Comparison of ENCODE assay signal across 9 cellular contexts in the genomic region with DNA sequence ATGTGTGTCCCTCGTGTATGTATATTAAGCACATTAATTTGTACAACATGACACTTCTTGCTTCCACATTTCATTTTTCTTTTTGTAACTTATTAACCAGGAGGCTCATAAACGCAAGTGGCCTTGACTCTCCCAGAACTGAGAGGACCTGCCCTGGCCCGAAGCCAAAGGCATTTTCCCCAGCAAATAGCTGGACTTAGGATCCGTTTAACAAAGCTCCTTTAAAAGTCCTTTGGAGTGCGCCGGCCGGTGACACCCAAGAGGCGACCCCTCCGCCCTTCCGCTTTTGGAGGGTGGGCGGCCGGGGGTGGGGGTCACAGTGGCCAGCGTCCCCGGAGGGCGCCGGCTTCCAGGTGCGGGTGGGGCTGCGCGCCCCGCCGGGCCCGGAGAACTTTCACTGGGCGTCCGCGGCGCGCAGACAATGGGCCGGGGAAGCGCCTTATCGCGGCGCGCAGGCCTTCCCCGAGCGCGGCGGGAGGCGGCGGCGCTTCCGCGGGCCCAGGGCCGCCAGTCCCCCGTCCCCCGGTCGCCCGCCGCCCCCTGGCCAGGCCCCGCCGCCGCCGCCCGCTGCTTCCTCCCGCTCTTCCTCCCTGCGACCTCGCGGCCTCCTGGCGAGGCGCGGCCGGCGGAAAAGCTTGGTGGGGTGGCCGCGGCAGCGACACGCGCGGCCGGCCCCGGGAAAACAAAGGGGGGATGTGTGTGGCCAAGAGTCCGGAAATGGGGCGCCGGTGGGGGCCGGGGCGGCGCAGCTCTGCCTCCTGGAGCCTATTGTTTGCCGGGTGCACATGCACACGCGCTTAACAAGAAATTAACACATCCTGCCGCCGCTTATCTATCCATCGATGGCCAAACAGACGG.
A peak's percentile ranks its signal among the peaks of the same experiment; 100 is the strongest.
DNase-seq lines count a peak whose midpoint lies in the region; FAIRE-seq and TF ChIP-seq lines count a peak whose summit lies in the region.
"Had no signal": no experiment of that assay in that cellular context is flagged by ENCODE, and none has a peak within 500 bp of the region (broad histone marks: within the 10 kb centered on the region; RNA-seq: fewer than 3 reads in every experiment).

No MANE protein-coding gene starts in this region.

- H3K4ac ChIP-seq in mesenchymal stem cell (ENCODE audit: low read depth in 1 of 2, low read length in 2 of 2), result peak overlapping the region in 1 of 2 experiments; percentile 67

- WGBS in mesenchymal stem cell, result 4% methylated on average over 40 of the region's 83 CpGs

- H3K79me1 ChIP-seq in mesenchymal stem cell (replicated peaks; ENCODE audit: low read length, poor library complexity, severe bottlenecking), result no peaks in the 10 kb centered on the region

- peak; percentile 22 for DNase-seq in AG10803 (ENCODE audit: low read depth)
- DNase-seq in MG63, result peak; percentile 14
- DNase-seq in erythroblast (lab: John Stamatoyannopoulos, UW), result peak; percentile 35 to 65
- peak; percentile 43 for DNase-seq in mesenchymal stem cell
- peak; percentile 69 for DNase-seq in urothelium cell line (ENCODE audit: low spot score)
- no peak for DNase-seq in activated CD8-positive, alpha-beta memory T cell treated with anti-CD3 and anti-CD28 coated beads, Interleukin-2, amount 50 U/mL, for 4 hours
- no peak for DNase-seq in RPMI8226
- no peak for DNase-seq in NCI-H1436 treated with DMSO at 0.1 percent for 48 hours (lab: John Stamatoyannopoulos, UW)

- H2BK15ac ChIP-seq in mesenchymal stem cell (ENCODE audit: low read depth, poor library complexity, severe bottlenecking), result peak overlapping the region; percentile 23

- peak overlapping the region; percentile 92 for H4K91ac ChIP-seq in mesenchymal stem cell (ENCODE audit: low read length)

- H3K18ac ChIP-seq in mesenchymal stem cell (ENCODE audit: low read depth in 1 of 2, low read length in 2 of 2), result peak overlapping the region; percentile 69 to 91

- H3K4me3 ChIP-seq in AG10803 (ENCODE audit: low read length) (peak overlapping the region; percentile 9; the same call in 1 of the 2 replicates), MG63 (no peak overlapping the region), mesenchymal stem cell (ENCODE audit: insufficient read depth in 1 of 2, low read depth in 1 of 2, low read length in 2 of 2) (peak overlapping the region in 1 of 2 experiments; percentile 57)
- H3K4me3 ChIP-seq: GM12878 had no signal

- peak overlapping the region; percentile 15 to 18 for H2BK12ac ChIP-seq in mesenchymal stem cell (ENCODE audit: low read length in 2 of 2)

- peak overlapping the region; percentile 100 for H2BK120ac ChIP-seq in mesenchymal stem cell (ENCODE audit: low read depth, low read length)

- no peak overlapping the region for H3K23ac ChIP-seq in mesenchymal stem cell (ENCODE audit: low read length in 2 of 2)

- FAIRE-seq in urothelium cell line (lab: Jason Lieb, UNC), result no peak
- FAIRE-seq: GM12878 had no signal

- H3K14ac ChIP-seq in mesenchymal stem cell (ENCODE audit: low read length in 2 of 2), result no peak overlapping the region

- no peaks in the 10 kb centered on the region for H3K27me3 ChIP-seq in MG63
- H3K27me3 ChIP-seq in mesenchymal stem cell (ENCODE audit: control insufficient read depth in 1 of 2, insufficient read depth in 1 of 2, low read length in 2 of 2), result peaks cover 0 to 4% of the 10 kb centered on the region in 2 experiments

- peak overlapping the region; percentile 86 for H3K4me2 ChIP-seq in mesenchymal stem cell (ENCODE audit: low read length, poor library complexity, severe bottlenecking)

- peak overlapping the region; percentile 96 for H4K8ac ChIP-seq in mesenchymal stem cell (ENCODE audit: low read length)

- H2AFZ ChIP-seq in mesenchymal stem cell (ENCODE audit: low read depth, low read length), result peak overlapping the region; percentile 39

- no peak overlapping the region for H2AK5ac ChIP-seq in mesenchymal stem cell (ENCODE audit: low read length, severe bottlenecking)

- TF ChIP-seq POLR2A in erythroblast (IDR thresholded peaks at IDR 0.05; ENCODE audit: low read length), result no peak

- TF ChIP-seq CTCF in AG10803 (conservative IDR thresholded peaks at IDR 0.05; ENCODE audit: low read length), result no peak

- no peak overlapping the region for H3K27ac ChIP-seq in mesenchymal stem cell (ENCODE audit: low read length, poor library complexity, severe bottlenecking)

- peaks cover 3% of the 10 kb centered on the region for H3K4me1 ChIP-seq in mesenchymal stem cell (ENCODE audit: control insufficient read depth, insufficient read depth, low read depth, low read length)

- H3K9ac ChIP-seq in mesenchymal stem cell (ENCODE audit: low read length), result peak overlapping the region; percentile 49

- H3K36me3 ChIP-seq in MG63 (no peaks in the 10 kb centered on the region), mesenchymal stem cell (ENCODE audit: control insufficient read depth in 1 of 2, insufficient read depth in 2 of 2, low read depth in 1 of 2, low read length in 2 of 2) (no peaks in the 10 kb centered on the region)

- peak overlapping the region; percentile 57 for H2BK5ac ChIP-seq in mesenchymal stem cell (ENCODE audit: low read depth, low read length, poor library complexity, severe bottlenecking)

- H3K9me3 ChIP-seq in MG63 (peaks cover 14% of the 10 kb centered on the region), mesenchymal stem cell (ENCODE audit: control insufficient read depth, low read length) (peaks cover 12% of the 10 kb centered on the region)

Comparison
In these comparisons a context has a peak if more than half of its experiments do, and no peak if none do; other contexts are left out.
1. DNase-seq: peak in AG10803 (single experiment), MG63 (single experiment), erythroblast (2 of 2), mesenchymal stem cell (single experiment) and urothelium cell line (single experiment); none in activated CD8-positive, alpha-beta memory T cell treated with anti-CD3 and anti-CD28 coated beads, Interleukin-2, amount 50 U/mL, for 4 hours (single experiment), RPMI8226 (single experiment) and NCI-H1436 treated with DMSO at 0.1 percent for 48 hours (single experiment).